ENCODE assay signal across 27 cellular contexts in genomic region chr3:144098691-144099090, GRCh38.
"Had no signal": no experiment of that assay in that cellular context is flagged by ENCODE, and none has a peak within 500 bp of the region (broad histone marks: within the 10 kb centered on the region; RNA-seq: fewer than 3 reads in every experiment).

No MANE protein-coding gene starts in this region.

- H3K27me3 ChIP-seq: heart left ventricle, left lung, neural progenitor cell, ovary, stomach, testis, thyroid gland, transverse colon, uterus had no signal

- H3K4me1 ChIP-seq: left lung, lower lobe of right lung, prostate gland, stomach, testis, transverse colon, uterus had no signal

- H2AFZ ChIP-seq: neural progenitor cell had no signal

- H3K4me3 ChIP-seq: heart left ventricle, left lung, lower lobe of right lung, neural progenitor cell, ovary, prostate gland, skin epidermis, stomach, testis, thyroid gland, transverse colon, uterus had no signal

- H3K9ac ChIP-seq: neural progenitor cell had no signal

- DNase-seq: heart left ventricle; hypothalamus; immature natural killer cell; kidney; left colon; lower lobe of right lung; mammary epithelial cell; mesendoderm; naive B cell; natural killer cell; nephron progenitor cell; ovary; retina; right cardiac atrium; stimulated activated CD4-positive, alpha-beta T cell treated with anti-CD3 and anti-CD28 coated beads, Interleukin-4, amount 100 ng/mL, for 4 hours; stimulated activated naive B cell treated with anti-CD40 and anti-IgM and Interleukin-4, amounts not matched to agents 10 μg/mL and 1 μg/mL and 100 μg/mL, for 72 hours; stimulated activated naive CD8-positive, alpha-beta T cell treated with anti-CD3 and anti-CD28 coated beads, Interleukin-15, Interleukin-2, amounts not matched to agents 100 U/mL and 50 U/mL, for 24 hours; stomach; testis; thyroid gland; transverse colon; uterus had no signal

- H3K9me3 ChIP-seq: lower lobe of right lung, ovary, prostate gland, testis, thyroid gland, transverse colon, uterus had no signal

- H3K36me3 ChIP-seq: heart left ventricle, left lung, lower lobe of right lung, neural progenitor cell, ovary, prostate gland, stomach, thyroid gland, transverse colon, uterus had no signal

- ATAC-seq: heart left ventricle; left colon; left lung; lower lobe of right lung; natural killer cell; right cardiac atrium; sciatic nerve; stimulated activated naive B cell treated with anti-CD40 and anti-IgM and Interleukin-4, amounts not matched to agents 10 μg/mL and 1 μg/mL and 100 μg/mL, for 72 hours; stimulated activated naive CD8-positive, alpha-beta T cell treated with anti-CD3 and anti-CD28 coated beads, Interleukin-15, Interleukin-2, amounts not matched to agents 100 U/mL and 50 U/mL, for 24 hours had no signal

- H3K27ac ChIP-seq: heart left ventricle, left lung, lower lobe of right lung, neural progenitor cell, ovary, prostate gland, skin epidermis, stomach, testis, thyroid gland, transverse colon, uterus had no signal
